In the genomic region with DNA sequence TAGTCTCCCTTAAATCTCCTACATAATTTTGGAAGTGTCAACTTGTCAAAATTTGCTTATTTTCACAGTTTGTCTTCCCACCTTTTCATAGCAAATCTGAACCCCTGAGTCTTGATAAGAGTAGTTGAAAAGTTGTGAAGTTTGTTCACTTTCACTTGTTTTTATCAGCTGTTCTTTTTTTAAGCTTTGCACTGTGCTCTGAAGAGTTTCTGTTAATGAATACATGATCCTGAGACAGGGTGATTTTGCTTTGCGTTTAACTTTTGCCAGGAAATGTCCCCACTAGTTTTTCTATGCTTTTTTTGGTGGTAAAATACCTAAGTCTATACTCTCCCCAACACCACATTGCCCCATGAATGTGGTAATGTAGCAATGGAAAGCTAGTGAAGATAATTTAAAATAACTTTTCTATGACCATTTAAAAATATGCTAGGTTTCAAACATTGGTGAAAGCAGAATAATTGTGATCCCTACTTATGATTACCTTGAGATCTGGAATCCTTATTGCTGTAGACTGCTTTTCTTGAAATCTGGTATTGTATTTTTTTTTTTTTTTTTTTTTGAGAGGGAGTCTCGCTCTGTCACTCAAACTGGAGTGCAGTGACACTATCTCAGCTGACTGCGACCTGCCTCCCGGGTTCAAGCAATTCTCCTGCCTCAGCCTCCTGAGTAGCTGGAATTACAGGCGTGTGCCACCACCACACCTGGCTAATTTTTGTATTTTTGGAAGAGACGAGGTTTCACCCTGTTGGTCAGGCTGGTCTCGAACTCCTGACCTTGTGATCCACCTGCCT, we compare ENCODE assay signal across 2 cellular contexts.
TF ChIP-seq lines count a peak whose summit lies in the region.

No MANE protein-coding gene starts in this region.

TF ChIP-seq in WTC11, 78 proteins besides CTCF, POLR2A, EP300 and RAD21:
- TF ChIP-seq, protein P1, sequence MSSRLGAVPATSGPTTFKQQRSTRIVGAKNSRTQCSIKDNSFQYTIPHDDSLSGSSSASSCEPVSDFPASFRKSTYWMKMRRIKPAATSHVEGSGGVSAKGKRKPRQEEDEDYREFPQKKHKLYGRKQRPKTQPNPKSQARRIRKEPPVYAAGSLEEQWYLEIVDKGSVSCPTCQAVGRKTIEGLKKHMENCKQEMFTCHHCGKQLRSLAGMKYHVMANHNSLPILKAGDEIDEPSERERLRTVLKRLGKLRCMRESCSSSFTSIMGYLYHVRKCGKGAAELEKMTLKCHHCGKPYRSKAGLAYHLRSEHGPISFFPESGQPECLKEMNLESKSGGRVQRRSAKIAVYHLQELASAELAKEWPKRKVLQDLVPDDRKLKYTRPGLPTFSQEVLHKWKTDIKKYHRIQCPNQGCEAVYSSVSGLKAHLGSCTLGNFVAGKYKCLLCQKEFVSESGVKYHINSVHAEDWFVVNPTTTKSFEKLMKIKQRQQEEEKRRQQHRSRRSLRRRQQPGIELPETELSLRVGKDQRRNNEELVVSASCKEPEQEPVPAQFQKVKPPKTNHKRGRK (CRISPR knock-in tag; IDR thresholded peaks at IDR 0.05; ENCODE audit: borderline replicate concordance): no peak
- no peak for TF ChIP-seq EMX1 (CRISPR knock-in tag; IDR thresholded peaks at IDR 0.05)
- TF ChIP-seq, protein P2, sequence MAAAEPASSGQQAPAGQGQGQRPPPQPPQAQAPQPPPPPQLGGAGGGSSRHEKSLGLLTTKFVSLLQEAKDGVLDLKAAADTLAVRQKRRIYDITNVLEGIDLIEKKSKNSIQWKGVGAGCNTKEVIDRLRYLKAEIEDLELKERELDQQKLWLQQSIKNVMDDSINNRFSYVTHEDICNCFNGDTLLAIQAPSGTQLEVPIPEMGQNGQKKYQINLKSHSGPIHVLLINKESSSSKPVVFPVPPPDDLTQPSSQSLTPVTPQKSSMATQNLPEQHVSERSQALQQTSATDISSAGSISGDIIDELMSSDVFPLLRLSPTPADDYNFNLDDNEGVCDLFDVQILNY (CRISPR knock-in tag; IDR thresholded peaks at IDR 0.05): no peak
- TF ChIP-seq SOX15 (CRISPR knock-in tag; IDR thresholded peaks at IDR 0.05): no peak
TF ChIP-seq in WTC11: peak in this region for 0.

TF ChIP-seq in HepG2, 621 proteins besides CTCF, POLR2A, EP300 and RAD21:
- TF ChIP-seq, protein P3, sequence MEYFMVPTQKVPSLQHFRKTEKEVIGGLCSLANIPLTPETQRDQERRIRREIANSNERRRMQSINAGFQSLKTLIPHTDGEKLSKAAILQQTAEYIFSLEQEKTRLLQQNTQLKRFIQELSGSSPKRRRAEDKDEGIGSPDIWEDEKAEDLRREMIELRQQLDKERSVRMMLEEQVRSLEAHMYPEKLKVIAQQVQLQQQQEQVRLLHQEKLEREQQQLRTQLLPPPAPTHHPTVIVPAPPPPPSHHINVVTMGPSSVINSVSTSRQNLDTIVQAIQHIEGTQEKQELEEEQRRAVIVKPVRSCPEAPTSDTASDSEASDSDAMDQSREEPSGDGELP (IDR thresholded peaks at IDR 0.05; ENCODE audit: borderline replicate concordance, low read depth): peak; percentile 26; the same call in 1 of the 2 replicates
- TF ChIP-seq ZNF484 (CRISPR knock-in tag; IDR thresholded peaks at IDR 0.05; ENCODE audit: borderline replicate concordance, low read depth): no peak
TF ChIP-seq in HepG2: peak in this region for 1.
